Comparison of ENCODE assay signal across 19 cellular contexts in the genomic region with DNA sequence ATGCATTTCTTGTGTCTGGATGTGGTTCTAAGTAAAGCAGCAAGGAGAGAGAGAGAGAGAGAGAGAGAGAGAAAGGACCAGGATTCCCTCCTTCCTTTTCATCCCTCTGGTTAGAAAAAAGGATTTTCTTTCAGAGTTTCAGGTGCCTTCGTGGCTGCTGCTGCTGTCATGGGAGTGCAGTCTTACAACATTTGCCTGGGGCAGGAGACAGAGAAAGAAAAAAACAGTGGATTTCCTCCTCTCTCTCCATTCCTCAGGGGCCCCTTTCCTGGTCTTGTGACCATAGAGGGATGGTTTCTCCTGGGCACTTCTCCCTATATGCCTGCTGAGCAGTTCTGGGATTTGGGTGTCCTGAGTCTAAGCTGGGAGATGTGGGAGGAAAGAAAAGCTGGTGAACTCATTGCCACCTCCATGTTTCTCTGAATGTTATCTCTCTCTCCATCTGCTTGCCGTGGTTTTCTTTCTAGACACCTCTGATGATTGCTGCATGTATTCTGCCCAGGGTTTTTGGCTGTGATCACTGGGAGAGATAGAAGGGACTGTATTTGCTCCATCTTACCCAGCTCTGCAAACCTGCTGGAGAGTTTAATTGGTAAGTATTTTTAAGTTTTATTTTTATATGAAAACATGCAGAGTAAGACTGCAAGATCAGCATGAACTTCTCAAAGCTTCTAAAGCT.
"Had no signal": no experiment of that assay in that cellular context is flagged by ENCODE, and none has a peak within 500 bp of the region (broad histone marks: within the 10 kb centered on the region; RNA-seq: fewer than 3 reads in every experiment).

No MANE protein-coding gene starts in this region.

- DNase-seq: activated naive CD4-positive, alpha-beta T cell treated with anti-CD3 and anti-CD28 coated beads, Interleukin-2, amount 50 U/mL, for 16 hours; body of pancreas; caudate nucleus; colonic mucosa; effector CD4-positive, alpha-beta T cell; foreskin keratinocyte; glutamatergic neuron; hypothalamus; mesenchymal stem cell; nephron progenitor cell; right cardiac atrium; stimulated activated CD4-positive, alpha-beta T cell treated with anti-CD3 and anti-CD28 coated beads, Interleukin-4, amount 100 ng/mL, for 24 hours; stimulated activated naive CD4-positive, alpha-beta T cell treated with Interleukin-2 at 50 U/mL for 16 hours; substantia nigra; T-helper 9 cell; upper lobe of right lung had no signal

- H3K4me1 ChIP-seq: body of pancreas, colonic mucosa, foreskin keratinocyte, upper lobe of right lung had no signal

- H3K27ac ChIP-seq: body of pancreas, colonic mucosa, foreskin keratinocyte, skin epidermis, upper lobe of right lung had no signal

- ATAC-seq: activated CD4-positive, CD25-positive, alpha-beta regulatory T cell treated with anti-CD3 and anti-CD28 coated beads, Interleukin-2, amount 50 U/mL, for 24 hours; body of pancreas; foreskin keratinocyte; right cardiac atrium; upper lobe of right lung had no signal

- H3K4me3 ChIP-seq: body of pancreas, colonic mucosa, skin epidermis, upper lobe of right lung had no signal

- H3K9me3 ChIP-seq: body of pancreas, colonic mucosa, upper lobe of right lung had no signal

- H3K36me3 ChIP-seq: colonic mucosa, upper lobe of right lung had no signal

- H3K27ac Mint-ChIP-seq: nephron progenitor cell, progenitor cell of endocrine pancreas had no signal

- H3K27me3 ChIP-seq: body of pancreas, colonic mucosa, upper lobe of right lung had no signal

- H3K4me3 Mint-ChIP-seq: nephron progenitor cell had no signal
